ENCODE assay signal across 9 cellular contexts in genomic region chr5:82312373-82312856, GRCh38. TPM values are rescaled to one million over a fixed set of nuclear protein-coding genes. Genes with fewer than 3 reads are reported as not detected.
DNase-seq lines count a peak whose midpoint lies in the region; ATAC-seq, FAIRE-seq and TF ChIP-seq lines count a peak whose summit lies in the region.
"Had no signal": no experiment of that assay in that cellular context is flagged by ENCODE, and none has a peak within 500 bp of the region (broad histone marks: within the 10 kb centered on the region; RNA-seq: fewer than 3 reads in every experiment).

No MANE protein-coding gene starts in this region.

- H3K9me3 ChIP-seq in A549, result no peaks in the 10 kb centered on the region; the same call in 2 of the 3 replicates

- peaks cover 6% of the 10 kb centered on the region for H3K9me3 Mint-ChIP-seq in type B pancreatic cell

- peak overlapping the region; percentile 19; the same call in 1 of the 3 replicates for H3K4me2 ChIP-seq in A549

- H3K27me3 Mint-ChIP-seq in type B pancreatic cell, result no peaks in the 10 kb centered on the region

- H3K27ac ChIP-seq in A549, result no peak overlapping the region

- H3K27ac Mint-ChIP-seq in type B pancreatic cell, result no peak overlapping the region

- CTCF ChIA-PET in A549 (lab: Yijun Ruan, JAX), result interaction anchor here (0.8 to 4.4 kb wide), 19 partner anchors 9 to 1405 kb away, joined by 3 to 23 read pairs (median 4); no protein-coding TSS in a partner anchor

- peak; percentile 76 for FAIRE-seq in A549 (lab: Jason Lieb, UNC)
- FAIRE-seq: islet of Langerhans had no signal

- TF ChIP-seq CTCF in A549 (IDR thresholded peaks at IDR 0.05) (peak; percentile 75), GM12872 (IDR thresholded peaks at IDR 0.05; ENCODE audit: insufficient read depth, low read depth, low read length) (peak; percentile 78), WI38 (IDR thresholded peaks at IDR 0.05; ENCODE audit: low read depth, low read length) (peak; percentile 96), epithelial cell of esophagus (IDR thresholded peaks at IDR 0.05; ENCODE audit: insufficient read depth, low read depth, low read length, missing control alignments) (peak; percentile 89), type B pancreatic cell (conservative IDR thresholded peaks at IDR 0.05) (peak; percentile 92)

- 28% methylated on average over 17 of the region's 17 CpGs for WGBS in A549 (ENCODE audit: missing lambda C conversion rate)

- DNase-seq in A549 (ENCODE audit: low read depth in 1 of 2, low spot score in 1 of 2) (peak; percentile 40 to 69), NCI-H1930 (lab: John Stamatoyannopoulos, UW) (peak; percentile 1 to 20), epithelial cell of esophagus (ENCODE audit: low read depth) (peak; percentile 68), mucosa of gallbladder (ENCODE audit: low spot score) (peak; percentile 66), type B pancreatic cell (ENCODE audit: extremely low spot score, unreplicated experiment) (no peak)

- no peak overlapping the region for H3K4me3 Mint-ChIP-seq in type B pancreatic cell

- TF ChIP-seq EP300 in A549 (IDR thresholded peaks at IDR 0.05), result no peak

- POLR2A ChIA-PET in A549 (lab: Yijun Ruan, JAX), result no interaction called here

- H3K4me1 Mint-ChIP-seq in type B pancreatic cell (ENCODE audit: unreplicated experiment), result peaks cover 16% of the 10 kb centered on the region

- H3K36me3 Mint-ChIP-seq in type B pancreatic cell, result peaks cover 8% of the 10 kb centered on the region

- TF ChIP-seq POLR2A in A549 (IDR thresholded peaks at IDR 0.05; ENCODE audit: low read length), result no peak

- TF ChIP-seq RAD21 in A549 (conservative IDR thresholded peaks at IDR 0.05 in 1 of 2, IDR thresholded peaks at IDR 0.05 in 1 of 2), result peak; percentile 85 to 92

- ATAC-seq in A549, result peak; percentile 87 to 95
- ATAC-seq in GM19035 (IDR thresholded peaks at IDR 0.05; ENCODE audit: unreplicated experiment), result no peak

- H3K4me3 ChIP-seq in A549 (no peak overlapping the region), WI38 (ENCODE audit: low read depth, low read length) (no peak overlapping the region), epithelial cell of esophagus (ENCODE audit: low read length) (no peak overlapping the region)

- H3K4me1 ChIP-seq in A549, result no peaks in the 10 kb centered on the region

TF ChIP-seq in A549, 52 proteins besides CTCF, POLR2A, EP300 and RAD21:
- TF ChIP-seq TFCP2L1 (CRISPR knock-in tag; IDR thresholded peaks at IDR 0.05) (no peak), SMC3 (IDR thresholded peaks at IDR 0.05) (peak; percentile 62), CEBPB (IDR thresholded peaks at IDR 0.05) (no peak), PBX3 (IDR thresholded peaks at IDR 0.05) (no peak), RCOR1 (IDR thresholded peaks at IDR 0.05; ENCODE audit: low read depth, low read length) (no peak)

RNA-seq across cellular contexts. Expression of gene RPS23, which starts 34.3 kb away (rescaled TPM):
- polyA plus RNA-seq in A549 (2011; rRNA removed), result 4,926 and 5,033 TPM in 2 replicates
- 3,748 and 5,111 TPM in 2 replicates for polyA plus RNA-seq in A549 (2012; cell fraction: cytosol; rRNA removed)
- polyA plus RNA-seq in A549 (2012; cell fraction: nucleus; rRNA removed), result 795 and 835 TPM in 2 replicates
- polyA plus RNA-seq in A549 (2017; fragmentation: RNase III; extraction: RNeasy Plus Mini Kit Qiagen cat#74134 plus additional on column Dnase treatment), result 4,007 to 4,526 TPM (median 4,112 TPM) in 3 replicates
- polyA minus RNA-seq in A549 (2011; rRNA and poly(A)+ RNA removed), result 509 and 570 TPM in 2 replicates
- total RNA-seq in mucosa of gallbladder, result 1,128 TPM
- total RNA-seq in type B pancreatic cell (ENCODE audit: low replicate concordance), result 2,642 and 2,645 TPM in 2 replicates
